Comparison of ENCODE assay signal across 8 cellular contexts in genomic region chr20:5090191-5090590, GRCh38. TPM values are rescaled to one million over a fixed set of nuclear protein-coding genes. Genes with fewer than 3 reads are reported as not detected.
DNase-seq lines count a peak whose midpoint lies in the region; ATAC-seq and TF ChIP-seq lines count a peak whose summit lies in the region.

No MANE protein-coding gene starts in this region.

- 87% methylated on average over 4 of the region's 4 CpGs for WGBS in hepatocyte (ENCODE audit: low lambda C conversion rate, missing lambda C conversion rate)

- no peaks in the 10 kb centered on the region for H3K9me3 Mint-ChIP-seq in activated naive CD8-positive, alpha-beta T cell treated with anti-CD3 and anti-CD28 coated beads for 36 hours

- H4K20me1 ChIP-seq in DOHH2 (ENCODE audit: control insufficient read depth, insufficient read depth, low read depth, low read length) (peaks cover 1% of the 10 kb centered on the region; the same call in 1 of the 2 replicates), hepatocyte (ENCODE audit: insufficient read depth, poor library complexity, severe bottlenecking) (no peaks in the 10 kb centered on the region)

- H3K36me3 ChIP-seq in DOHH2 (ENCODE audit: control insufficient read depth, low read length) (peaks cover 5% of the 10 kb centered on the region; the same call in 1 of the 2 replicates), hepatocyte (replicated peaks; ENCODE audit: insufficient read depth, low read depth) (no peaks in the 10 kb centered on the region)

- DNase-seq in activated naive CD8-positive, alpha-beta T cell treated with anti-CD3 and anti-CD28 coated beads for 36 hours: no peak
- DNase-seq in midbrain (lab: John Stamatoyannopoulos, UW) (peak; percentile 31), hepatocyte (ENCODE audit: low spot score) (no peak), NCI-H128 (lab: John Stamatoyannopoulos, UW; ENCODE audit: unreplicated experiment) (no peak)

- no peaks in the 10 kb centered on the region for H3K27me3 Mint-ChIP-seq in activated naive CD8-positive, alpha-beta T cell treated with anti-CD3 and anti-CD28 coated beads for 36 hours

- ATAC-seq in HG03442 (IDR thresholded peaks at IDR 0.05; ENCODE audit: unreplicated experiment): peak; percentile 68
- ATAC-seq in HG03469 (IDR thresholded peaks at IDR 0.05; ENCODE audit: unreplicated experiment): no peak
- ATAC-seq in GM18870 (IDR thresholded peaks at IDR 0.05; ENCODE audit: unreplicated experiment): no peak

- TF ChIP-seq CTCF in DOHH2 (IDR thresholded peaks at IDR 0.05; ENCODE audit: low read depth, low read length, poor library complexity, severe bottlenecking): no peak
- TF ChIP-seq CTCF in hepatocyte (IDR thresholded peaks at IDR 0.05; ENCODE audit: poor library complexity): no peak

- no peaks in the 10 kb centered on the region for H3K9me2 ChIP-seq in DOHH2 (replicated peaks; ENCODE audit: control insufficient read depth, low read length)
- H3K9me2 ChIP-seq in hepatocyte (replicated peaks; ENCODE audit: insufficient read depth): no peaks in the 10 kb centered on the region

- no peaks in the 10 kb centered on the region for H3K9me3 ChIP-seq in DOHH2 (ENCODE audit: control insufficient read depth, insufficient read depth, low read length)
- H3K9me3 ChIP-seq in hepatocyte (ENCODE audit: low read depth): no peaks in the 10 kb centered on the region

- H3K4me3 Mint-ChIP-seq in activated naive CD8-positive, alpha-beta T cell treated with anti-CD3 and anti-CD28 coated beads for 36 hours: no peak overlapping the region

- no peak overlapping the region for H2AFZ ChIP-seq in hepatocyte

- peak overlapping the region; percentile 81 for H3K27ac Mint-ChIP-seq in activated naive CD8-positive, alpha-beta T cell treated with anti-CD3 and anti-CD28 coated beads for 36 hours

- peaks cover 10% of the 10 kb centered on the region for H3K4me1 Mint-ChIP-seq in activated naive CD8-positive, alpha-beta T cell treated with anti-CD3 and anti-CD28 coated beads for 36 hours

- peaks cover 4% of the 10 kb centered on the region for H3K36me3 Mint-ChIP-seq in activated naive CD8-positive, alpha-beta T cell treated with anti-CD3 and anti-CD28 coated beads for 36 hours

- peaks cover 10% of the 10 kb centered on the region for H3F3A ChIP-seq in DOHH2 (ENCODE audit: control insufficient read depth, insufficient read depth)

- peak overlapping the region; percentile 17; the same call in 1 of the 2 replicates for H3K27ac ChIP-seq in DOHH2 (ENCODE audit: low read depth, low read length)
- no peak overlapping the region for H3K27ac ChIP-seq in hepatocyte

- H3K27me3 ChIP-seq in DOHH2 (ENCODE audit: control insufficient read depth, low read length) (no peaks in the 10 kb centered on the region), hepatocyte (no peaks in the 10 kb centered on the region)

- H3K79me2 ChIP-seq in DOHH2 (ENCODE audit: control insufficient read depth, low read length) (no peaks in the 10 kb centered on the region), hepatocyte (no peaks in the 10 kb centered on the region)

- H3K4me1 ChIP-seq in DOHH2 (ENCODE audit: control insufficient read depth, low read length) (peaks cover 30% of the 10 kb centered on the region), hepatocyte (ENCODE audit: insufficient read depth) (no peaks in the 10 kb centered on the region)

- H3K4me3 ChIP-seq in DOHH2 (ENCODE audit: low read length): no peak overlapping the region
- no peak overlapping the region for H3K4me3 ChIP-seq in hepatocyte

- H3K4me2 ChIP-seq in DOHH2 (ENCODE audit: low read length) (peak overlapping the region; percentile 36), hepatocyte (no peak overlapping the region)

RNA-seq across cellular contexts. Expression of gene TMEM230, which starts 22.7 kb away (rescaled TPM):
- total RNA-seq in activated naive CD8-positive, alpha-beta T cell treated with anti-CD3 and anti-CD28 coated beads for 36 hours: 10 to 100 TPM; 79.4 to 79.7 TPM
- 116 and 117 TPM in 2 replicates for total RNA-seq in hepatocyte
- polyA plus RNA-seq in hepatocyte: 130 and 136 TPM in 2 replicates

RNA-seq across cellular contexts. Expression of gene PCNA, which starts 29.6 kb away (rescaled TPM):
- 100 to 1,000 TPM; 708 to 723 TPM for total RNA-seq in activated naive CD8-positive, alpha-beta T cell treated with anti-CD3 and anti-CD28 coated beads for 36 hours
- total RNA-seq in hepatocyte: 83.3 and 85.6 TPM in 2 replicates
- 38.0 and 47.2 TPM in 2 replicates for polyA plus RNA-seq in hepatocyte

RNA-seq across cellular contexts. Expression of gene CDS2, which starts 36.6 kb away (rescaled TPM):
- 10 to 100 TPM; 37.5 to 41.9 TPM for total RNA-seq in activated naive CD8-positive, alpha-beta T cell treated with anti-CD3 and anti-CD28 coated beads for 36 hours
- 27.0 and 32.3 TPM in 2 replicates for total RNA-seq in hepatocyte
- polyA plus RNA-seq in hepatocyte: 36.6 and 48.9 TPM in 2 replicates
